Comparison of ENCODE assay signal across 2 cellular contexts in genomic region chr11:120340529-120340928, GRCh38.
TF ChIP-seq lines count a peak whose summit lies in the region.

No MANE protein-coding gene starts in this region.

TF ChIP-seq in K562, 482 proteins besides CTCF, POLR2A, EP300 and RAD21:
- peak; percentile 40; the same call in 1 of the 2 replicates for TF ChIP-seq BACH1 (tag; IDR thresholded peaks at IDR 0.05)
- no peak for TF ChIP-seq ZNF436 (CRISPR knock-in tag; IDR thresholded peaks at IDR 0.05)
- peak; percentile 82 for TF ChIP-seq ATF3 (IDR thresholded peaks at IDR 0.05)
- TF ChIP-seq ATF3 (CRISPR knock-in tag; conservative IDR thresholded peaks at IDR 0.05) = no peak
- no peak for TF ChIP-seq PREB (CRISPR knock-in tag; IDR thresholded peaks at IDR 0.05)
- TF ChIP-seq ARID1B (IDR thresholded peaks at IDR 0.05) = 0 out of 2 replicates have a peak, but pooled peaks have one; percentile 4
- TF ChIP-seq JUND (IDR thresholded peaks at IDR 0.05; ENCODE audit: borderline replicate concordance, low read depth, low read length) = peak; percentile 53; the same call in 1 of the 2 replicates
- no peak; the same call in 2 of the 3 replicates for TF ChIP-seq JUND (tag; IDR thresholded peaks at IDR 0.05; ENCODE audit: borderline replicate concordance, low read depth, low read length)
- no peak for TF ChIP-seq HMG20B (CRISPR knock-in tag; IDR thresholded peaks at IDR 0.05)
- peak; percentile 19; the same call in 1 of the 2 replicates for TF ChIP-seq FOSL1 (tag; conservative IDR thresholded peaks at IDR 0.05)
- no peak for TF ChIP-seq SRSF7 (optimal IDR thresholded peaks at IDR 0.05; ENCODE audit: low read depth, low read length)
- 0 out of 2 replicates have a peak, but pooled peaks have one; percentile 14 for TF ChIP-seq MAFG (tag; conservative IDR thresholded peaks at IDR 0.05)
- TF ChIP-seq C11orf30 (IDR thresholded peaks at IDR 0.05; ENCODE audit: low read depth) = peak; percentile 52; the same call in 1 of the 2 replicates
- no peak for TF ChIP-seq ZNF609 (CRISPR knock-in tag; IDR thresholded peaks at IDR 0.05; ENCODE audit: borderline replicate concordance)
- TF ChIP-seq ZNF316 (IDR thresholded peaks at IDR 0.05) = peak; percentile 78

TF ChIP-seq in HEK293T, 16 proteins besides CTCF, POLR2A, EP300 and RAD21:
- TF ChIP-seq L3MBTL2 (conservative IDR thresholded peaks at IDR 0.05) (no peak), PKNOX1 (IDR thresholded peaks at IDR 0.05) (no peak), FOXA1 (IDR thresholded peaks at IDR 0.05) (no peak), SP1 (IDR thresholded peaks at IDR 0.05) (no peak), SUZ12 (IDR thresholded peaks at IDR 0.05) (no peak), BHLHE40 (IDR thresholded peaks at IDR 0.05; ENCODE audit: borderline replicate concordance) (no peak), LEF1 (IDR thresholded peaks at IDR 0.05; ENCODE audit: borderline replicate concordance) (no peak), NFRKB (IDR thresholded peaks at IDR 0.05) (no peak), FOXM1 (IDR thresholded peaks at IDR 0.05; ENCODE audit: borderline replicate concordance) (no peak), HDGF (IDR thresholded peaks at IDR 0.05; ENCODE audit: borderline replicate concordance) (no peak), ELF4 (IDR thresholded peaks at IDR 0.05) (no peak), ZNF384 (IDR thresholded peaks at IDR 0.05) (no peak), TARDBP (IDR thresholded peaks at IDR 0.05) (no peak), CTBP1 (IDR thresholded peaks at IDR 0.05; ENCODE audit: borderline replicate concordance) (no peak), FOXK2 (IDR thresholded peaks at IDR 0.05) (no peak), ARNT (IDR thresholded peaks at IDR 0.05) (no peak)
